Comparison of ENCODE assay signal across 29 cellular contexts in the genomic region with DNA sequence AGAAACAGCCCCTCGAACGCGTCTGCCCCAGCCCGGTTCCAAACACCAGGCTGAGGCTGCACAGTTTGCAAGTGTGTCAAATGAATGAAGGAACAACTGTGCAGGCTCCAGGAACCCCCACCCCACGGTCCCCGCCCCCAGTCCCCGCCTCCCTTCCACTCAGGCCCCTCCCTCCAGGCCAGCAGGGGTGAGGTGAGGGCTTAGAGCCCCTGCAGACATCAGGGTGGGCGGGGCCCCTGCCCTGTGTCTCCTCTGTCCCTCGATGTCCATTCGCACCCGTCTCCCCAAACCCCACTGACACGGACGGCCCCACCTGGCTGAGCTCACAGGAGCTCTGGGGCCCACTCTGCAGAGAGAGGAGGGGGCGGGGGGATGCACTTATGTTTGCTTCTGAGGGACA.
"Had no signal": no experiment of that assay in that cellular context is flagged by ENCODE, and none has a peak within 500 bp of the region (broad histone marks: within the 10 kb centered on the region; RNA-seq: fewer than 3 reads in every experiment).

No MANE protein-coding gene starts in this region.

- ATAC-seq: activated CD4-positive, alpha-beta T cell treated with anti-CD3 and anti-CD28 coated beads for 36 hours; activated CD4-positive, CD25-positive, alpha-beta regulatory T cell treated with anti-CD3 and anti-CD28 coated beads, Interleukin-2, amount 50 U/mL, for 24 hours; activated CD8-positive, alpha-beta memory T cell treated with anti-CD3 and anti-CD28 coated beads, Interleukin-2, amount 10 ng/mL, durations not matched to agents 7 days and 5 days; activated CD8-positive, alpha-beta T cell treated with anti-CD3 and anti-CD28 coated beads, Interleukin-2, amount 10 ng/mL, durations not matched to agents 7 days and 5 days; activated naive CD8-positive, alpha-beta T cell treated with anti-CD3 and anti-CD28 coated beads, Interleukin-2, amount 50 U/mL, for 24 hours; WTC11 had no signal

- H3K4me3 ChIP-seq: ascending aorta, cardiac muscle cell had no signal

- H3K36me3 ChIP-seq: ascending aorta, cardiac muscle cell had no signal

- DNase-seq: activated CD4-positive, alpha-beta memory T cell treated with anti-CD3 and anti-CD28 coated beads, Interleukin-2, amount 10 ng/mL, durations not matched to agents 7 days and 5 days; activated CD4-positive, alpha-beta T cell treated with anti-CD3 and anti-CD28 coated beads for 1 hour; activated CD4-positive, alpha-beta T cell treated with anti-CD3 and anti-CD28 coated beads for 36 hours; activated CD4-positive, alpha-beta T cell treated with anti-CD3 and anti-CD28 coated beads for 48 hours; activated CD4-positive, alpha-beta T cell treated with anti-CD3 and anti-CD28 coated beads, Interleukin-2, amount 10 ng/mL, durations not matched to agents 7 days and 5 days; activated CD4-positive, alpha-beta T cell treated with anti-CD3 and anti-CD28 coated beads, Interleukin-2, amount 50 U/mL, for 48 hours; activated CD4-positive, CD25-positive, alpha-beta regulatory T cell; activated CD8-positive, alpha-beta memory T cell treated with anti-CD3 and anti-CD28 coated beads for 24 hours; activated CD8-positive, alpha-beta memory T cell treated with anti-CD3 and anti-CD28 coated beads, Interleukin-2, amount 10 ng/mL, durations not matched to agents 7 days and 5 days; activated CD8-positive, alpha-beta memory T cell treated with anti-CD3 and anti-CD28 coated beads, Interleukin-2, amount 50 U/mL, for 48 hours; activated CD8-positive, alpha-beta T cell treated with anti-CD3 and anti-CD28 coated beads, Interleukin-2, amount 10 ng/mL, durations not matched to agents 7 days and 5 days; activated effector memory CD4-positive, alpha-beta T cell treated with Interleukin-2 at 50 U/mL for 16 hours; activated gamma-delta T cell; activated naive CD4-positive, alpha-beta T cell treated with anti-CD3 and anti-CD28 coated beads, Interleukin-2, amount 10 ng/mL, durations not matched to agents 7 days and 5 days; activated naive CD4-positive, alpha-beta T cell treated with Interleukin-2 at 50 U/mL for 16 hours; activated naive CD8-positive, alpha-beta T cell treated with anti-CD3 and anti-CD28 coated beads, Interleukin-2, amount 10 ng/mL, durations not matched to agents 7 days and 5 days; activated naive CD8-positive, alpha-beta T cell treated with anti-CD3 and anti-CD28 coated beads, Interleukin-2, amount 50 U/mL, for 24 hours; activated T-cell treated with anti-CD3 and anti-CD28 coated beads, Interleukin-2, amount 50 U/mL, for 24 hours; activated T-cell treated with anti-CD3 and anti-CD28 coated beads, Interleukin-2, amount 50 U/mL, for 48 hours; amygdala; anterior cingulate cortex; caudate nucleus; T-helper 2 cell; T-helper 9 cell had no signal

- H3K27me3 ChIP-seq: ascending aorta, cardiac muscle cell had no signal

- H3K9me3 ChIP-seq: ascending aorta had no signal

- H3K27ac ChIP-seq: ascending aorta, cardiac muscle cell, VCaP had no signal
